ENCODE assay signal across 24 cellular contexts in genomic region chr14:60214003-60214402, GRCh38. TPM values are rescaled to one million over a fixed set of nuclear protein-coding genes. Genes with fewer than 3 reads are reported as not detected.
DNase-seq lines count a peak whose midpoint lies in the region; ATAC-seq, FAIRE-seq and TF ChIP-seq lines count a peak whose summit lies in the region.
"Had no signal": no experiment of that assay in that cellular context is flagged by ENCODE, and none has a peak within 500 bp of the region (broad histone marks: within the 10 kb centered on the region; RNA-seq: fewer than 3 reads in every experiment).

No MANE protein-coding gene starts in this region.

- H3K27ac ChIP-seq in Peyer's patch (peak overlapping the region in 3 of 4 donors; percentile 13 to 76 (median 66)), stomach smooth muscle (ENCODE audit: low read length) (peak overlapping the region; percentile 12)
- H3K27ac ChIP-seq: KMS-11, SK-N-MC had no signal

- H3K36me3 ChIP-seq in Peyer's patch (no peaks in the 10 kb centered on the region), mucosa of descending colon (ENCODE audit: low read depth) (no peaks in the 10 kb centered on the region), stomach smooth muscle (ENCODE audit: control insufficient read depth in 2 of 2, insufficient read depth in 2 of 2, low read length in 2 of 2) (no peaks in the 10 kb centered on the region)

- H3K27ac Mint-ChIP-seq in activated naive CD8-positive, alpha-beta T cell treated with anti-CD3 and anti-CD28 coated beads for 36 hours = no peak overlapping the region
- H3K27ac Mint-ChIP-seq: GM23338, H9, HFFc6, IgD-negative memory B cell had no signal

- no peak overlapping the region for H3K4me3 Mint-ChIP-seq in activated naive CD8-positive, alpha-beta T cell treated with anti-CD3 and anti-CD28 coated beads for 36 hours
- H3K4me3 Mint-ChIP-seq: GM23338, H9, HFFc6, IgD-negative memory B cell had no signal

- H3K9me3 ChIP-seq in Peyer's patch = no peaks in the 10 kb centered on the region
- no peaks in the 10 kb centered on the region for H3K9me3 ChIP-seq in mucosa of descending colon
- H3K9me3 ChIP-seq in stomach smooth muscle (ENCODE audit: control insufficient read depth in 2 of 2, low read length in 2 of 2) = no peaks in the 10 kb centered on the region

- peaks cover 1% of the 10 kb centered on the region for H3K9me3 Mint-ChIP-seq in activated naive CD8-positive, alpha-beta T cell treated with anti-CD3 and anti-CD28 coated beads for 36 hours
- H3K9me3 Mint-ChIP-seq: GM23338, H9, HFFc6 had no signal

- peaks cover 3% of the 10 kb centered on the region for H3K27me3 Mint-ChIP-seq in activated naive CD8-positive, alpha-beta T cell treated with anti-CD3 and anti-CD28 coated beads for 36 hours

- H3K27me3 ChIP-seq in Peyer's patch = no peaks in the 10 kb centered on the region
- no peaks in the 10 kb centered on the region for H3K27me3 ChIP-seq in stomach smooth muscle (ENCODE audit: control insufficient read depth in 1 of 2, insufficient read depth in 2 of 2, low read length in 2 of 2)

- peak; percentile 54 for FAIRE-seq in GM12892 (lab: Jason Lieb, UNC)
- FAIRE-seq: D721Med had no signal

- H3K36me3 Mint-ChIP-seq in activated naive CD8-positive, alpha-beta T cell treated with anti-CD3 and anti-CD28 coated beads for 36 hours = no peaks in the 10 kb centered on the region
- H3K36me3 Mint-ChIP-seq: IgD-negative memory B cell had no signal

- H3K4me1 ChIP-seq in Peyer's patch (peaks cover 0 to 9% (median 0%) of the 10 kb centered on the region in 4 donors), mucosa of descending colon (ENCODE audit: low read depth) (peaks cover 22% of the 10 kb centered on the region), stomach smooth muscle (ENCODE audit: control insufficient read depth, insufficient read depth, low read length) (peaks cover 34% of the 10 kb centered on the region)

- TF ChIP-seq POLR2A in GM12892 (IDR thresholded peaks at IDR 0.05; ENCODE audit: low read depth, low read length) = no peak
- TF ChIP-seq POLR2A in Peyer's patch (IDR thresholded peaks at IDR 0.05) = no peak

- DNase-seq in GM12892 (ENCODE audit: insufficient read length) = no peak
- no peak for DNase-seq in Peyer's patch
- DNase-seq in mucosa of descending colon = no peak
- DNase-seq in stimulated activated CD4-positive, alpha-beta T cell treated with anti-CD3 and anti-CD28 coated beads, Interleukin-12 subunit alpha, Interleukin-12 subunit beta, amount 100 ng/mL, for 4 hours = no peak
- no peak for DNase-seq in activated CD4-positive, alpha-beta T cell treated with anti-CD3 and anti-CD28 coated beads, Interleukin-2, amount 50 U/mL, for 1 hour
- no peak for DNase-seq in activated naive CD8-positive, alpha-beta T cell treated with anti-CD3 and anti-CD28 coated beads for 36 hours
- DNase-seq: H9, HFFc6, MM.1S, NCI-H1417, NCI-H1694, NCI-H2029 treated with DMSO at 0.1 percent for 48 hours, NCI-H446 treated with DMSO at 0.1 percent for 48 hours, NCI-H526, SIG-M5, SW 1271 had no signal

- H3K9ac ChIP-seq in stomach smooth muscle (ENCODE audit: low read length in 2 of 2) = no peak overlapping the region
- H3K9ac ChIP-seq: KMS-11 had no signal

- no peak overlapping the region for H3K4me3 ChIP-seq in Peyer's patch
- H3K4me3 ChIP-seq in mucosa of descending colon = no peak overlapping the region
- no peak overlapping the region for H3K4me3 ChIP-seq in stomach smooth muscle (ENCODE audit: low read length in 2 of 2)
- H3K4me3 ChIP-seq: GM23338, SK-N-MC had no signal

- ATAC-seq in mucosa of descending colon (peak; percentile 52), HG03342 (IDR thresholded peaks at IDR 0.05; ENCODE audit: unreplicated experiment) (no peak)
- ATAC-seq: GM23338, Panc1 had no signal

- H3K4me1 Mint-ChIP-seq in activated naive CD8-positive, alpha-beta T cell treated with anti-CD3 and anti-CD28 coated beads for 36 hours = no peaks in the 10 kb centered on the region

- TF ChIP-seq CTCF in Peyer's patch (IDR thresholded peaks at IDR 0.05) = no peak
- TF ChIP-seq CTCF in mucosa of descending colon (IDR thresholded peaks at IDR 0.05) = no peak

- intact Hi-C loops in mucosa of descending colon (cut with DNase I, micrococcal nuclease) = no loop called here

RNA-seq across cellular contexts. Expression of gene PPM1A, which starts 35.0 kb away (rescaled TPM):
- polyA plus RNA-seq in GM12892 (2012; ENCODE audit: missing spikeins) = 67.8 TPM
- total RNA-seq in Peyer's patch (100 to 1,000 TPM in 2 of 4 donors, 10 to 100 TPM in 2; 55.3 to 134 (median 84.4) TPM), mucosa of descending colon (100 to 1,000 TPM; 102 to 124 (median 111) TPM)
- 10 to 100 TPM; 40.5 to 47.2 TPM for total RNA-seq in activated naive CD8-positive, alpha-beta T cell treated with anti-CD3 and anti-CD28 coated beads for 36 hours

RNA-seq across cellular contexts. Expression of gene DHRS7, which starts 48.8 kb away (rescaled TPM):
- polyA plus RNA-seq in GM12892 (2012; ENCODE audit: missing spikeins) = 61.5 TPM
- total RNA-seq in Peyer's patch = 1,000 to 10,000 TPM in 1 of 4 donors, 100 to 1,000 TPM in 2, 10 to 100 TPM in 1; 18.2 to 1,170 (median 337) TPM
- 10 to 100 TPM; 63.4 to 96.3 (median 83.5) TPM for total RNA-seq in mucosa of descending colon
- 10 to 100 TPM; 61.1 to 63.8 TPM for total RNA-seq in activated naive CD8-positive, alpha-beta T cell treated with anti-CD3 and anti-CD28 coated beads for 36 hours
